In the genomic region with DNA sequence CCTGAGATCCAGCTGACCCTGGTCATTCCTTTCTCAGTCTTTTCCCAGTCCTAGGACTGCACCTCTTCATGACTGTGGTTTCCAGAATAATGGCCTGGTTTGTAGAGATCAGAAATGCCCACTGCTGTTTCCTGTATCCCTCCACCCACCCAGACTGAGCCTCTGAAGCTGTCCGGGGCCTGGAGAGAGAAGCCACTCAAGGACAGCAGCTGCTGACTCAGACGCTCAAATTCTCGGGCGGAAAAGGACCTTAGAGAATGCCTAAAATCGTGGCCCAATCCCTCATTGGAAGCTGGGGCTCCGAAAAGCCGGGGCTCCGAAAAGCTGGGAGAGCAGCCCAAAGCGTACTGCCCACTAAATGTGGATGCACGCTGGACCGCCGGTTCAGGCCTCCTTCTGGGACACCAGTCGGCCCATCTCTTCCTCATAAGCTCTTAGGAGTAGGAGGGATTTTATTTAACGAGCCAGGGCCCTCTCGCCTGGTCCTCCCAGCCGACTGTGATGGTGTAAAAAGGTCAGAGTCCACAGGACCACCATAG, we compare ENCODE assay signal across 9 cellular contexts. TPM values are rescaled to one million over a fixed set of nuclear protein-coding genes. Genes with fewer than 3 reads are reported as not detected.
DNase-seq lines count a peak whose midpoint lies in the region; ATAC-seq lines count a peak whose summit lies in the region.
"Had no signal": no experiment of that assay in that cellular context is flagged by ENCODE, and none has a peak within 500 bp of the region (broad histone marks: within the 10 kb centered on the region; RNA-seq: fewer than 3 reads in every experiment).

No MANE protein-coding gene starts in this region.

- no peak overlapping the region for H3K27ac ChIP-seq in Karpas-422 (ENCODE audit: low read length)
- H3K27ac ChIP-seq: left lung had no signal

- peak overlapping the region; percentile 92 for H3K27ac Mint-ChIP-seq in activated T-cell treated with anti-CD3 and anti-CD28 coated beads, Interleukin-2, amount 50 U/mL, for 24 hours
- peak overlapping the region; percentile 86 for H3K27ac Mint-ChIP-seq in stimulated activated memory B cell treated with anti-CD40 and anti-IgM and Interleukin-4, amounts not matched to agents 10 μg/mL and 1 μg/mL and 100 μg/mL, for 72 hours

- H3K4me1 ChIP-seq in Karpas-422 (ENCODE audit: low read length) (peaks cover 29% of the 10 kb centered on the region), endocrine pancreas (ENCODE audit: control insufficient read depth, insufficient read depth, low read length) (no peaks in the 10 kb centered on the region)

- no peak overlapping the region for H2AFZ ChIP-seq in Karpas-422 (ENCODE audit: low read length)

- H3K4me1 Mint-ChIP-seq in activated T-cell treated with anti-CD3 and anti-CD28 coated beads, Interleukin-2, amount 50 U/mL, for 24 hours (ENCODE audit: low read depth), result peaks cover 22% of the 10 kb centered on the region
- H3K4me1 Mint-ChIP-seq in stimulated activated memory B cell treated with anti-CD40 and anti-IgM and Interleukin-4, amounts not matched to agents 10 μg/mL and 1 μg/mL and 100 μg/mL, for 72 hours, result peaks cover 20% of the 10 kb centered on the region

- peak overlapping the region; percentile 69 for H3K4me2 ChIP-seq in Karpas-422 (ENCODE audit: low read depth, low read length, poor library complexity, severe bottlenecking)

- no peak overlapping the region for H3K4me3 ChIP-seq in Karpas-422 (ENCODE audit: low read length)
- no peak overlapping the region for H3K4me3 ChIP-seq in endocrine pancreas (ENCODE audit: control insufficient read depth, insufficient read depth, low read length)
- H3K4me3 ChIP-seq: left lung had no signal

- H3K27me3 ChIP-seq in Karpas-422 (ENCODE audit: low read length), result no peaks in the 10 kb centered on the region
- no peaks in the 10 kb centered on the region for H3K27me3 ChIP-seq in endocrine pancreas (ENCODE audit: control insufficient read depth, insufficient read depth, low read length)
- H3K27me3 ChIP-seq: left lung had no signal

- H3K4me3 Mint-ChIP-seq in activated T-cell treated with anti-CD3 and anti-CD28 coated beads, Interleukin-2, amount 50 U/mL, for 24 hours, result no peak overlapping the region
- H3K4me3 Mint-ChIP-seq in stimulated activated memory B cell treated with anti-CD40 and anti-IgM and Interleukin-4, amounts not matched to agents 10 μg/mL and 1 μg/mL and 100 μg/mL, for 72 hours, result no peak overlapping the region

- no peaks in the 10 kb centered on the region for H3K9me3 Mint-ChIP-seq in activated T-cell treated with anti-CD3 and anti-CD28 coated beads, Interleukin-2, amount 50 U/mL, for 24 hours
- no peaks in the 10 kb centered on the region for H3K9me3 Mint-ChIP-seq in stimulated activated memory B cell treated with anti-CD40 and anti-IgM and Interleukin-4, amounts not matched to agents 10 μg/mL and 1 μg/mL and 100 μg/mL, for 72 hours

- H3K9me3 ChIP-seq in Karpas-422 (ENCODE audit: low read length) (no peaks in the 10 kb centered on the region), endocrine pancreas (ENCODE audit: control insufficient read depth, low read length) (no peaks in the 10 kb centered on the region)
- H3K9me3 ChIP-seq: left lung had no signal

- ATAC-seq in stimulated activated memory B cell treated with anti-CD40 and anti-IgM and Interleukin-4, amounts not matched to agents 10 μg/mL and 1 μg/mL and 100 μg/mL, for 72 hours, result no peak
- ATAC-seq in HG02884 (IDR thresholded peaks at IDR 0.05; ENCODE audit: unreplicated experiment) (no peak), GM19351 (IDR thresholded peaks at IDR 0.05; ENCODE audit: unreplicated experiment) (no peak)

- no peaks in the 10 kb centered on the region for H3K79me2 ChIP-seq in Karpas-422 (ENCODE audit: low read length)

- no peaks in the 10 kb centered on the region for H3K9me2 ChIP-seq in Karpas-422 (replicated peaks; ENCODE audit: insufficient read depth, low read length)

- no peak overlapping the region for H3K9ac ChIP-seq in Karpas-422 (ENCODE audit: low read length)
- H3K9ac ChIP-seq in endocrine pancreas (ENCODE audit: control insufficient read depth, insufficient read depth, low read length), result peak overlapping the region; percentile 5

- H3K36me3 ChIP-seq in Karpas-422 (ENCODE audit: insufficient read depth, low read length) (no peaks in the 10 kb centered on the region), endocrine pancreas (ENCODE audit: control insufficient read depth, insufficient read depth, low read length) (no peaks in the 10 kb centered on the region)
- H3K36me3 ChIP-seq: left lung had no signal

- H3K36me3 Mint-ChIP-seq in activated T-cell treated with anti-CD3 and anti-CD28 coated beads, Interleukin-2, amount 50 U/mL, for 24 hours (ENCODE audit: low read depth), result no peaks in the 10 kb centered on the region
- H3K36me3 Mint-ChIP-seq in stimulated activated memory B cell treated with anti-CD40 and anti-IgM and Interleukin-4, amounts not matched to agents 10 μg/mL and 1 μg/mL and 100 μg/mL, for 72 hours, result no peaks in the 10 kb centered on the region

- no peaks in the 10 kb centered on the region for H4K20me1 ChIP-seq in Karpas-422 (ENCODE audit: insufficient read depth, low read depth, low read length)

- no peak for DNase-seq in activated T-cell treated with anti-CD3 and anti-CD28 coated beads, Interleukin-2, amount 50 U/mL, for 24 hours
- DNase-seq in activated T-cell treated with anti-CD3 and anti-CD28 coated beads, Interleukin-2, amount 50 U/mL, for 48 hours, result no peak
- no peak for DNase-seq in Karpas-422
- no peak for DNase-seq in activated CD4-positive, CD25-positive, alpha-beta regulatory T cell treated with anti-CD3 and anti-CD28 coated beads, Interleukin-2, amount 50 U/mL, for 72 hours

- H3K27me3 Mint-ChIP-seq in activated T-cell treated with anti-CD3 and anti-CD28 coated beads, Interleukin-2, amount 50 U/mL, for 24 hours, result no peaks in the 10 kb centered on the region
- H3K27me3 Mint-ChIP-seq in stimulated activated memory B cell treated with anti-CD40 and anti-IgM and Interleukin-4, amounts not matched to agents 10 μg/mL and 1 μg/mL and 100 μg/mL, for 72 hours, result no peaks in the 10 kb centered on the region

RNA-seq across cellular contexts. Expression of a gene that starts 7.8 kb away (rescaled TPM):
- total RNA-seq in Karpas-422 (2014; rRNA removed; shearing (Covaris generic); ENCODE audit: low replicate concordance), result not detected in 2 replicates
- total RNA-seq: left lung had no signal

RNA-seq across cellular contexts. Expression of a gene that starts 16.5 kb away (rescaled TPM):
- 7.6 and 12.6 TPM in 2 replicates for total RNA-seq in Karpas-422 (2014; rRNA removed; shearing (Covaris generic); ENCODE audit: low replicate concordance)

RNA-seq across cellular contexts. Expression of a gene that starts 22.4 kb away (rescaled TPM):
- total RNA-seq in Karpas-422 (2014; rRNA removed; shearing (Covaris generic); ENCODE audit: low replicate concordance), result 0.37 and 1.1 TPM in 2 replicates

RNA-seq across cellular contexts. Expression of a gene that starts 38.0 kb away (rescaled TPM):
- 6.2 and 7.1 TPM in 2 replicates for total RNA-seq in Karpas-422 (2014; rRNA removed; shearing (Covaris generic); ENCODE audit: low replicate concordance)

RNA-seq across cellular contexts. Expression of a gene that starts 48.2 kb away (rescaled TPM):
- total RNA-seq in Karpas-422 (2014; rRNA removed; shearing (Covaris generic); ENCODE audit: low replicate concordance), result 3.5 and 5.7 TPM in 2 replicates
